ENCODE assay signal across 8 cellular contexts in the genomic region with DNA sequence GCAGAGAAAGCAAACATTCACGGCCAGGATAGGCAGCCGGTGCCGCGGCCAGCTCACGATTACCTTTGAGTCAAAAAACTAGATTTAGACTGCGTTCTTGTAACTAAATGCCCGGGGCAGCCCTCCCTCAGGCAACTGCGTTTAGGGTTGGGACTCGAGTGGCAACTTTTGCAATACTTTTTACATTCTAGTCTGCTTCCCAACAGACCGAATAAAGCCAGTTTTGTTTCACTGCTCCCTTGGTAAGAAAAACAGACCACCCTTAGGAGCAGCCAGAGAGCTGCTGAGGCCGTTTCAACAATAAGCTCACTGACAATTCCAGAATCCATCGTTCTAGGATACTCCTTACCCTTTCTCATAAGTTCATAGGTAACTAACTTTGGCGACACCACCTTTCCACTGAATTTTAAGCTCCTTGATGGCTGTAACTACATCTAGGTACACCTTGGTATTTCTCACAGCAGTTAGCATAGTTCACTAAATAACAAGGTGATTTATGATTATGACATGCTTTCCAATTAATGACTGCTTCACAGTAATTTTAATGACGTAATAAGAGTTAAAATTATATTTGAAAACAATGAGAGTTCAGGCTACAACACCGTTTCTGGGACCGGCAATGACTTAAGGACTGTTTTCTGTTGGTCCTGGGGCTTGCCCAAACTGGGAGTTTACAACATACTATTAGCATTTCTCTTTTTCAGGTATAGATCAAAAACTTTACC. TPM values are rescaled to one million over a fixed set of nuclear protein-coding genes. Genes with fewer than 3 reads are reported as not detected.
DNase-seq lines count a peak whose midpoint lies in the region; ATAC-seq, FAIRE-seq and TF ChIP-seq lines count a peak whose summit lies in the region.

No MANE protein-coding gene starts in this region.

- H3K4me3 Mint-ChIP-seq in T-cell, result peak overlapping the region in 2 of 3 donors; percentile 98 to 99

- FAIRE-seq in H54 (lab: Jason Lieb, UNC), result peak; percentile 6

- CTCF ChIA-PET in T-cell (lab: Charles Lee), result interaction anchor here (0.5 to 1.3 kb wide), 3 partner anchors 53 to 403 kb away, joined by 3 to 4 read pairs (median 4); no protein-coding TSS in a partner anchor

- no peak for TF ChIP-seq POLR2A in H54 (IDR thresholded peaks at IDR 0.05; ENCODE audit: low read depth, low read length)
- no peak for TF ChIP-seq POLR2A in esophagus squamous epithelium (IDR thresholded peaks at IDR 0.05)

- H3K9me3 ChIP-seq in esophagus squamous epithelium (no peaks in the 10 kb centered on the region), neural cell (ENCODE audit: low read length) (no peaks in the 10 kb centered on the region)

- peaks cover 34% of the 10 kb centered on the region for H3K79me2 ChIP-seq in neural cell (replicated peaks; ENCODE audit: insufficient read depth, low read length)

- TF ChIP-seq CTCF in AG10803 (conservative IDR thresholded peaks at IDR 0.05; ENCODE audit: low read length), result no peak
- no peak for TF ChIP-seq CTCF in esophagus squamous epithelium (IDR thresholded peaks at IDR 0.05)
- no peak for TF ChIP-seq CTCF in neural cell (IDR thresholded peaks at IDR 0.05; ENCODE audit: poor library complexity, severe bottlenecking)

- peaks cover 38 to 40% (median 39%) of the 10 kb centered on the region in 3 donors for H3K4me1 Mint-ChIP-seq in T-cell

- H2AFZ ChIP-seq in neural cell (ENCODE audit: low read depth, low read length), result peak overlapping the region; percentile 90

- H3K9me3 Mint-ChIP-seq in T-cell, result no peaks in the 10 kb centered on the region

- H3K27ac Mint-ChIP-seq in T-cell, result peak overlapping the region; percentile 99

- H3K36me3 Mint-ChIP-seq in T-cell, result no peaks in the 10 kb centered on the region

- intact Hi-C loops in esophagus squamous epithelium (cut with DNase I), result loop anchor here (10.0 kb wide), 1 partner anchor 159 kb away; a partner anchor contains a TSS

- no peaks in the 10 kb centered on the region for H3K27me3 ChIP-seq in esophagus squamous epithelium
- H3K27me3 ChIP-seq in neural cell (ENCODE audit: insufficient read depth, low read depth, low read length), result no peaks in the 10 kb centered on the region

- DNase-seq in AG10803 (ENCODE audit: low read depth), result peak; percentile 24
- no peak for DNase-seq in H54 (ENCODE audit: insufficient read length, low spot score)
- peak in 20 of 34 experiments; percentile 9 to 55 (median 24) for DNase-seq in T-cell
- DNase-seq in esophagus squamous epithelium (lab: John Stamatoyannopoulos, UW), result no peak
- no peak for DNase-seq in middle frontal gyrus (ENCODE audit: extremely low spot score, low spot score)
- no peak for DNase-seq in inferior parietal cortex (ENCODE audit: extremely low spot score)

- ATAC-seq in T-cell (replicated peaks in 1 of 4) (peak; percentile 2 to 5 (median 2)), GM21390 (IDR thresholded peaks at IDR 0.05; ENCODE audit: unreplicated experiment) (no peak)

- H3K4me2 ChIP-seq in neural cell (ENCODE audit: low read length), result peak overlapping the region; percentile 88

- no peaks in the 10 kb centered on the region for H3K9me2 ChIP-seq in neural cell (ENCODE audit: insufficient read depth, low read length)

- peaks cover 8% of the 10 kb centered on the region for H3F3A ChIP-seq in neural cell (ENCODE audit: insufficient read depth, low read length, poor library complexity, severe bottlenecking)

- H3K27ac ChIP-seq in esophagus squamous epithelium, result peak overlapping the region; percentile 95 to 99 (median 98)
- peak overlapping the region; percentile 97 for H3K27ac ChIP-seq in neural cell (ENCODE audit: low read length)

- TF ChIP-seq RAD21 in neural cell (conservative IDR thresholded peaks at IDR 0.05), result no peak

- POLR2A ChIA-PET in T-cell (lab: Charles Lee), result interaction anchor here (0.6 to 1.0 kb wide), 3 partner anchors 105 to 161 kb away, joined by 3 to 4 read pairs (median 3); a partner anchor contains a TSS

- WGBS in esophagus squamous epithelium, 2 donors, result 2% methylated on average over 11 to 16 of the region's 16 CpGs

- H3K27me3 Mint-ChIP-seq in T-cell, result no peaks in the 10 kb centered on the region

- peak overlapping the region; percentile 91 for H3K9ac ChIP-seq in neural cell (ENCODE audit: low read length)

- H3K4me1 ChIP-seq in esophagus squamous epithelium, result peaks cover 15 to 54% (median 19%) of the 10 kb centered on the region in 3 donors

- no peak for TF ChIP-seq EP300 in neural cell (conservative IDR thresholded peaks at IDR 0.05; ENCODE audit: poor library complexity, severe bottlenecking)

- no peaks in the 10 kb centered on the region for H3K36me3 ChIP-seq in esophagus squamous epithelium
- no peaks in the 10 kb centered on the region for H3K36me3 ChIP-seq in neural cell (ENCODE audit: insufficient read depth, low read length)

- no peaks in the 10 kb centered on the region for H4K20me1 ChIP-seq in neural cell (ENCODE audit: insufficient read depth)

- peak overlapping the region; percentile 69 for H3K4me3 ChIP-seq in AG10803 (ENCODE audit: low read length)
- peak overlapping the region; percentile 63 to 95 (median 84) for H3K4me3 ChIP-seq in esophagus squamous epithelium
- H3K4me3 ChIP-seq in neural cell (ENCODE audit: low read length), result peak overlapping the region; percentile 82

TF ChIP-seq in neural cell, 6 proteins besides CTCF, POLR2A, EP300 and RAD21:
- TF ChIP-seq, protein P1, sequence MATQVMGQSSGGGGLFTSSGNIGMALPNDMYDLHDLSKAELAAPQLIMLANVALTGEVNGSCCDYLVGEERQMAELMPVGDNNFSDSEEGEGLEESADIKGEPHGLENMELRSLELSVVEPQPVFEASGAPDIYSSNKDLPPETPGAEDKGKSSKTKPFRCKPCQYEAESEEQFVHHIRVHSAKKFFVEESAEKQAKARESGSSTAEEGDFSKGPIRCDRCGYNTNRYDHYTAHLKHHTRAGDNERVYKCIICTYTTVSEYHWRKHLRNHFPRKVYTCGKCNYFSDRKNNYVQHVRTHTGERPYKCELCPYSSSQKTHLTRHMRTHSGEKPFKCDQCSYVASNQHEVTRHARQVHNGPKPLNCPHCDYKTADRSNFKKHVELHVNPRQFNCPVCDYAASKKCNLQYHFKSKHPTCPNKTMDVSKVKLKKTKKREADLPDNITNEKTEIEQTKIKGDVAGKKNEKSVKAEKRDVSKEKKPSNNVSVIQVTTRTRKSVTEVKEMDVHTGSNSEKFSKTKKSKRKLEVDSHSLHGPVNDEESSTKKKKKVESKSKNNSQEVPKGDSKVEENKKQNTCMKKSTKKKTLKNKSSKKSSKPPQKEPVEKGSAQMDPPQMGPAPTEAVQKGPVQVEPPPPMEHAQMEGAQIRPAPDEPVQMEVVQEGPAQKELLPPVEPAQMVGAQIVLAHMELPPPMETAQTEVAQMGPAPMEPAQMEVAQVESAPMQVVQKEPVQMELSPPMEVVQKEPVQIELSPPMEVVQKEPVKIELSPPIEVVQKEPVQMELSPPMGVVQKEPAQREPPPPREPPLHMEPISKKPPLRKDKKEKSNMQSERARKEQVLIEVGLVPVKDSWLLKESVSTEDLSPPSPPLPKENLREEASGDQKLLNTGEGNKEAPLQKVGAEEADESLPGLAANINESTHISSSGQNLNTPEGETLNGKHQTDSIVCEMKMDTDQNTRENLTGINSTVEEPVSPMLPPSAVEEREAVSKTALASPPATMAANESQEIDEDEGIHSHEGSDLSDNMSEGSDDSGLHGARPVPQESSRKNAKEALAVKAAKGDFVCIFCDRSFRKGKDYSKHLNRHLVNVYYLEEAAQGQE (IDR thresholded peaks at IDR 0.05; ENCODE audit: borderline replicate concordance), result peak; percentile 69
- TF ChIP-seq TAF1 (IDR thresholded peaks at IDR 0.05; ENCODE audit: low read depth), result peak; percentile 2
- no peak for TF ChIP-seq SMC3 (conservative IDR thresholded peaks at IDR 0.05; ENCODE audit: poor library complexity)

RNA-seq across cellular contexts. Expression of a gene that starts 0.9 kb away (rescaled TPM):
- total RNA-seq in T-cell, result 100 to 1,000 TPM in 1 of 5 donors, 10 to 100 TPM in 4; 82.9 to 122 (median 87.7) TPM
- total RNA-seq in esophagus squamous epithelium, result 10 to 100 TPM; 10.2 to 26.5 (median 13.7) TPM
- 121 and 125 TPM in 2 replicates for polyA plus RNA-seq in neural cell
- 270 and 365 TPM in 2 replicates for polyA minus RNA-seq in neural cell

Comparison
In these comparisons a context has a peak if more than half of its experiments do, and no peak if none do; other contexts are left out.
1. DNase-seq: peak in AG10803 (single experiment) and T-cell (20 of 34); none in H54 (single experiment), esophagus squamous epithelium (single experiment), middle frontal gyrus (single experiment) and inferior parietal cortex (single experiment).
2. Peak in every context shown above with its lines, with median percentiles within 50 percentile points of each other: H3K4me3 ChIP-seq.